ENCODE assay signal across 22 cellular contexts in the genomic region with DNA sequence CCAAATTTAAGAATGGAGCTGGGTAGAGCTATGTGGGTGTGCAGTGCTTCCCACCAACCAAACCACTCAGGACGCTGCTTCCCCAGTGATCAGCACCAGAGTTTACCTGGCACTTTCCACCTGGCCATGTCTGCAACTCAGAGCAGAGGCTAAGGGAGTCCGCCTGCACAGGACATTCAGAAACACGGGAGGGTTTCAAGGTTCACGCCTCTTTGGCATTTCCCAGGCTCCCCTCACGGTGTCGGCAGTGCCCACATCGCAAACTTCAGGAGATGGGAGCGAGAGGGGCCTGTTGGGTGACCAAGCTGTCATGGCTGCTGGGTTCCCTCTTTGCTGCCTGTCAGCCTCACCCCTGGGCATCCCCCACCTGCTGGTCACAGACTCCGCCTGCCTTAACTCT.
A peak's percentile ranks its signal among the peaks of the same experiment; 100 is the strongest.
DNase-seq lines count a peak whose midpoint lies in the region; TF ChIP-seq lines count a peak whose summit lies in the region.
"Had no signal": no experiment of that assay in that cellular context is flagged by ENCODE, and none has a peak within 500 bp of the region (broad histone marks: within the 10 kb centered on the region; RNA-seq: fewer than 3 reads in every experiment).

No MANE protein-coding gene starts in this region.

- H3K4me1 ChIP-seq in esophagus muscularis mucosa: peaks cover 0 to 4% (median 0%) of the 10 kb centered on the region in 4 donors
- no peaks in the 10 kb centered on the region for H3K4me1 ChIP-seq in neuronal stem cell (ENCODE audit: control insufficient read depth in 2 of 2, insufficient read depth in 1 of 2, low read depth in 1 of 2, low read length in 2 of 2)
- H3K4me1 ChIP-seq in trophoblast cell (ENCODE audit: control insufficient read depth in 1 of 2, insufficient read depth in 2 of 2, low read length in 2 of 2): no peaks in the 10 kb centered on the region
- H3K4me1 ChIP-seq: BE2C had no signal

- H3K27me3 ChIP-seq in esophagus muscularis mucosa (no peaks in the 10 kb centered on the region), neuronal stem cell (ENCODE audit: control insufficient read depth in 3 of 3, insufficient read depth in 3 of 3, low read depth in 1 of 3, low read length in 3 of 3) (peaks cover 0 to 23% (median 0%) of the 10 kb centered on the region in 3 experiments), trophoblast cell (ENCODE audit: insufficient read depth, low read length) (no peaks in the 10 kb centered on the region)
- H3K27me3 ChIP-seq: BE2C, BLaER1 had no signal

- H4K8ac ChIP-seq in neuronal stem cell (ENCODE audit: low read depth, low read length): no peak overlapping the region
- H4K8ac ChIP-seq in trophoblast cell (ENCODE audit: low read depth, low read length): no peak overlapping the region

- H3K9me3 ChIP-seq in esophagus muscularis mucosa (peaks cover 0 to 3% (median 0%) of the 10 kb centered on the region in 4 donors), neuronal stem cell (replicated peaks in 1 of 2; ENCODE audit: control insufficient read depth in 2 of 2, insufficient read depth in 1 of 2, low read depth in 1 of 2, low read length in 2 of 2) (peaks cover 11 to 21% of the 10 kb centered on the region in 2 donors), trophoblast cell (ENCODE audit: insufficient read depth, low read depth, low read length) (peaks cover 3% of the 10 kb centered on the region)
- H3K9me3 ChIP-seq: BE2C had no signal

- H3K36me3 ChIP-seq in esophagus muscularis mucosa (no peaks in the 10 kb centered on the region), neuronal stem cell (replicated peaks in 1 of 2; ENCODE audit: control insufficient read depth in 2 of 2, insufficient read depth in 2 of 2, low read length in 2 of 2) (peaks cover 0 to 2% of the 10 kb centered on the region in 2 donors), trophoblast cell (ENCODE audit: control insufficient read depth in 1 of 2, insufficient read depth in 2 of 2, low read length in 2 of 2) (peaks cover 0 to 3% of the 10 kb centered on the region in 2 experiments)
- H3K36me3 ChIP-seq: BE2C, BLaER1 had no signal

- H3K36me3 Mint-ChIP-seq in nephron (ENCODE audit: low read depth): peaks cover 11% of the 10 kb centered on the region
- H3K36me3 Mint-ChIP-seq: CD14-positive monocyte; CD4-positive, alpha-beta memory T cell; CD4-positive, CD25-positive, alpha-beta regulatory T cell; CD8-positive, alpha-beta memory T cell had no signal

- no peaks in the 10 kb centered on the region for H3K79me2 ChIP-seq in trophoblast cell (ENCODE audit: control insufficient read depth, insufficient read depth, low read length, poor library complexity)

- peak overlapping the region; percentile 72 to 85 (median 76) for H3K27ac Mint-ChIP-seq in nephron
- H3K27ac Mint-ChIP-seq: CD4-positive, alpha-beta memory T cell; CD4-positive, CD25-positive, alpha-beta regulatory T cell; CD8-positive, alpha-beta memory T cell had no signal

- H3K9ac ChIP-seq in neuronal stem cell (ENCODE audit: low read depth, low read length, poor library complexity) (no peak overlapping the region), trophoblast cell (ENCODE audit: low read length) (no peak overlapping the region)
- H3K9ac ChIP-seq: BLaER1 had no signal

- intact Hi-C loops in esophagus muscularis mucosa (cut with DNase I): no loop called here

- H4K91ac ChIP-seq in neuronal stem cell (ENCODE audit: low read depth, low read length, poor library complexity) (no peak overlapping the region), trophoblast cell (ENCODE audit: low read depth, low read length) (no peak overlapping the region)

- H3K27me3 Mint-ChIP-seq in nephron (ENCODE audit: low read depth): peaks cover 7% of the 10 kb centered on the region

- no peak overlapping the region for H4K12ac ChIP-seq in trophoblast cell (ENCODE audit: low read depth, low read length)

- H3K14ac ChIP-seq in neuronal stem cell (ENCODE audit: low read length) (no peak overlapping the region), trophoblast cell (ENCODE audit: low read length) (no peak overlapping the region)

- H3K4me3 ChIP-seq in esophagus muscularis mucosa (no peak overlapping the region), neuronal stem cell (ENCODE audit: low read length in 2 of 2) (peak overlapping the region in 1 of 2 donors; percentile 27), trophoblast cell (ENCODE audit: low read depth, low read length) (no peak overlapping the region)
- H3K4me3 ChIP-seq: BLaER1 had no signal

- no peak for TF ChIP-seq POLR2A in esophagus muscularis mucosa (IDR thresholded peaks at IDR 0.05; ENCODE audit: low read depth)

- H3K9me3 Mint-ChIP-seq in nephron: peaks cover 41% of the 10 kb centered on the region

- peaks cover 46% of the 10 kb centered on the region for H3K4me1 Mint-ChIP-seq in nephron
- H3K4me1 Mint-ChIP-seq: CD14-positive monocyte; CD4-positive, alpha-beta memory T cell; CD4-positive, CD25-positive, alpha-beta regulatory T cell; CD8-positive, alpha-beta memory T cell had no signal

- H3K27ac ChIP-seq in esophagus muscularis mucosa (replicated peaks in 1 of 4) (no peak overlapping the region), neuronal stem cell (replicated peaks; ENCODE audit: low read length) (no peak overlapping the region), trophoblast cell (ENCODE audit: low read depth, low read length) (no peak overlapping the region)
- H3K27ac ChIP-seq: BLaER1 had no signal

- H2BK12ac ChIP-seq in neuronal stem cell (ENCODE audit: low read length): no peak overlapping the region
- no peak overlapping the region for H2BK12ac ChIP-seq in trophoblast cell (ENCODE audit: low read length)

- H2AFZ ChIP-seq in neuronal stem cell (ENCODE audit: low read length) (no peak overlapping the region), trophoblast cell (ENCODE audit: insufficient read depth, low read length, poor library complexity) (no peak overlapping the region)

- no peak overlapping the region for H3K18ac ChIP-seq in neuronal stem cell (ENCODE audit: low read length)
- no peak overlapping the region for H3K18ac ChIP-seq in trophoblast cell (ENCODE audit: low read length)

- H3K4me3 Mint-ChIP-seq in nephron: no peak overlapping the region
- H3K4me3 Mint-ChIP-seq: CD14-positive monocyte; CD4-positive, alpha-beta memory T cell; CD4-positive, CD25-positive, alpha-beta regulatory T cell; CD8-positive, alpha-beta memory T cell had no signal

- H2AK5ac ChIP-seq in neuronal stem cell (ENCODE audit: low read depth, low read length) (no peak overlapping the region), trophoblast cell (ENCODE audit: low read length) (no peak overlapping the region)

- H3K4me2 ChIP-seq in neuronal stem cell (ENCODE audit: insufficient read depth, low read length, poor library complexity, severe bottlenecking) (no peak overlapping the region), trophoblast cell (ENCODE audit: low read length) (no peak overlapping the region)
- H3K4me2 ChIP-seq: BLaER1 had no signal

- TF ChIP-seq CTCF in esophagus muscularis mucosa (IDR thresholded peaks at IDR 0.05) (no peak), nephron (IDR thresholded peaks at IDR 0.05; ENCODE audit: unreplicated experiment in 3 of 3) (no peak)

- no peak overlapping the region for H2BK15ac ChIP-seq in neuronal stem cell (ENCODE audit: low read length)

- H3K79me1 ChIP-seq in neuronal stem cell (ENCODE audit: low read depth, low read length) (no peaks in the 10 kb centered on the region), trophoblast cell (ENCODE audit: low read length) (no peaks in the 10 kb centered on the region)

- WGBS in esophagus muscularis mucosa: 91% methylated on average over 7 of the region's 9 CpGs
- no CpG with 5 or more reads among the region's 9 CpGs for WGBS in neuronal stem cell (ENCODE audit: extremely low coverage in 2 of 2, insufficient read length in 2 of 2, insufficient replicate concordance in 1 of 2), 2 donors
- WGBS in trophoblast cell (ENCODE audit: extremely low coverage, insufficient coverage, insufficient read length): no CpG with 5 or more reads among the region's 9 CpGs

- H2BK120ac ChIP-seq in neuronal stem cell (ENCODE audit: low read depth, low read length): no peak overlapping the region
- H2BK120ac ChIP-seq in trophoblast cell (ENCODE audit: insufficient read depth, low read length, poor library complexity): no peak overlapping the region

- TF ChIP-seq EP300 in esophagus muscularis mucosa (IDR thresholded peaks at IDR 0.05): no peak

- H3K4ac ChIP-seq in neuronal stem cell (ENCODE audit: low read length): no peak overlapping the region
- no peak overlapping the region for H3K4ac ChIP-seq in trophoblast cell (ENCODE audit: low read depth, low read length)

- no peak overlapping the region for H2BK5ac ChIP-seq in neuronal stem cell (ENCODE audit: low read length)
- H2BK5ac ChIP-seq in trophoblast cell (ENCODE audit: low read depth, low read length, poor library complexity): no peak overlapping the region

- DNase-seq in esophagus muscularis mucosa (ENCODE audit: extremely low spot score) (peak; percentile 89), kidney glomerular epithelial cell (lab: John Stamatoyannopoulos, UW) (no peak), neuronal stem cell (ENCODE audit: low spot score) (no peak), trophoblast cell (no peak)
- DNase-seq: 8988T; ACHN; BE2C; C1 segment of cervical spinal cord; CD4-positive, alpha-beta memory T cell; CD4-positive, CD25-positive, alpha-beta regulatory T cell; CD8-positive, alpha-beta memory T cell; COR-L47; DMS 273 treated with DMSO at 0.1 percent for 48 hours; DMS153; DMS53; DMS79; DND-41; EL; GDM1 had no signal

- H3K23ac ChIP-seq in neuronal stem cell (ENCODE audit: low read depth, low read length, poor library complexity): no peak overlapping the region
- no peak overlapping the region for H3K23ac ChIP-seq in trophoblast cell (ENCODE audit: low read length)
